1 cellular context compared by ENCODE assay signal in the genomic region with DNA sequence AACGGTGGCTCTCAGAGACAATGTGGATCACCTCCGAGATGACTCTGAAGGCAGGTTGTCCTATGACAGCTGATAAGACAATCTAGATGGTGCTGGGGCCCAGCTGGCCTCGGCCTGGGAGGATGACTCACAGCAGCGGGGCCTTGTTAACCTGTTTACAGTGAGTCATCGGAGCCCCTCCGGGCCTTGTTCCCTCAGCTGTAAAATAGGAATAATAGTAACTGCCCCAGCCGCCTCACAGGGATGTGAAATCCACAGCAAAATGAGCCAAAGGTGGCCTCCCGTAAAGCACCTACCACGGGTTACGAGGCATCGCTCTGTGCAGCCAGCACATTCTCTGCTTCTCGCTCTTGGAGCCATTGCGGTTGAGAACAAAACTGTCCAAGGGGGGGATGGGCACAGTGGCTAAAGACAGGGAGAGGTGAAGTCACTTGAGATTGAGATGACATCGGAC.
TF ChIP-seq lines count a peak whose summit lies in the region.

No MANE protein-coding gene starts in this region.

TF ChIP-seq in HEK293, 187 proteins besides CTCF, POLR2A, EP300 and RAD21 (continued from another document):
- no peak for TF ChIP-seq ZNF274 (IDR thresholded peaks at IDR 0.05; ENCODE audit: low read length)
- no peak for TF ChIP-seq ZNF274 (tag by site-specific recombination; IDR thresholded peaks at IDR 0.05; ENCODE audit: borderline replicate concordance)
- peak; percentile 87 for TF ChIP-seq ZNF629 (tag by site-specific recombination; IDR thresholded peaks at IDR 0.05)
- TF ChIP-seq, protein P1, sequence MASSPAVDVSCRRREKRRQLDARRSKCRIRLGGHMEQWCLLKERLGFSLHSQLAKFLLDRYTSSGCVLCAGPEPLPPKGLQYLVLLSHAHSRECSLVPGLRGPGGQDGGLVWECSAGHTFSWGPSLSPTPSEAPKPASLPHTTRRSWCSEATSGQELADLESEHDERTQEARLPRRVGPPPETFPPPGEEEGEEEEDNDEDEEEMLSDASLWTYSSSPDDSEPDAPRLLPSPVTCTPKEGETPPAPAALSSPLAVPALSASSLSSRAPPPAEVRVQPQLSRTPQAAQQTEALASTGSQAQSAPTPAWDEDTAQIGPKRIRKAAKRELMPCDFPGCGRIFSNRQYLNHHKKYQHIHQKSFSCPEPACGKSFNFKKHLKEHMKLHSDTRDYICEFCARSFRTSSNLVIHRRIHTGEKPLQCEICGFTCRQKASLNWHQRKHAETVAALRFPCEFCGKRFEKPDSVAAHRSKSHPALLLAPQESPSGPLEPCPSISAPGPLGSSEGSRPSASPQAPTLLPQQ (tag by site-specific recombination; IDR thresholded peaks at IDR 0.05) = peak; percentile 98
- peak; percentile 98 for TF ChIP-seq ZFP69B (tag by site-specific recombination; IDR thresholded peaks at IDR 0.05)
- TF ChIP-seq KLF7 (tag by site-specific recombination; IDR thresholded peaks at IDR 0.05; ENCODE audit: borderline replicate concordance) = no peak
- no peak for TF ChIP-seq ZNF701 (tag by site-specific recombination; IDR thresholded peaks at IDR 0.05)
- no peak for TF ChIP-seq ZNF530 (tag by site-specific recombination; IDR thresholded peaks at IDR 0.05; ENCODE audit: low read depth)
- peak; percentile 13; the same call in 1 of the 2 replicates for TF ChIP-seq SP3 (tag by site-specific recombination; IDR thresholded peaks at IDR 0.05)
- TF ChIP-seq ZBTB17 (tag by site-specific recombination; IDR thresholded peaks at IDR 0.05) = peak; percentile 54
- peak; percentile 68 for TF ChIP-seq ZIC2 (tag by site-specific recombination; IDR thresholded peaks at IDR 0.05)
- TF ChIP-seq ZNF146 (tag by site-specific recombination; IDR thresholded peaks at IDR 0.05) = 0 out of 2 replicates have a peak, but pooled peaks have one; percentile 2
- TF ChIP-seq, protein P2, sequence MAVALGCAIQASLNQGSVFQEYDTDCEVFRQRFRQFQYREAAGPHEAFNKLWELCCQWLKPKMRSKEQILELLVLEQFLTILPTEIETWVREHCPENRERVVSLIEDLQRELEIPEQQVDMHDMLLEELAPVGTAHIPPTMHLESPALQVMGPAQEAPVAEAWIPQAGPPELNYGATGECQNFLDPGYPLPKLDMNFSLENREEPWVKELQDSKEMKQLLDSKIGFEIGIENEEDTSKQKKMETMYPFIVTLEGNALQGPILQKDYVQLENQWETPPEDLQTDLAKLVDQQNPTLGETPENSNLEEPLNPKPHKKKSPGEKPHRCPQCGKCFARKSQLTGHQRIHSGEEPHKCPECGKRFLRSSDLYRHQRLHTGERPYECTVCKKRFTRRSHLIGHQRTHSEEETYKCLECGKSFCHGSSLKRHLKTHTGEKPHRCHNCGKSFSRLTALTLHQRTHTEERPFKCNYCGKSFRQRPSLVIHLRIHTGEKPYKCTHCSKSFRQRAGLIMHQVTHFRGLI (tag by site-specific recombination; IDR thresholded peaks at IDR 0.05) = no peak
- TF ChIP-seq ZNF792 (tag by site-specific recombination; IDR thresholded peaks at IDR 0.05) = peak; percentile 91; the same call in 1 of the 2 replicates
- no peak for TF ChIP-seq ZNF776 (tag by site-specific recombination; IDR thresholded peaks at IDR 0.05; ENCODE audit: borderline replicate concordance)
- TF ChIP-seq ZNF2 (tag by site-specific recombination; IDR thresholded peaks at IDR 0.05) = peak; percentile 41
- no peak for TF ChIP-seq ZNF114 (tag by site-specific recombination; IDR thresholded peaks at IDR 0.05)
- TF ChIP-seq, protein P3, sequence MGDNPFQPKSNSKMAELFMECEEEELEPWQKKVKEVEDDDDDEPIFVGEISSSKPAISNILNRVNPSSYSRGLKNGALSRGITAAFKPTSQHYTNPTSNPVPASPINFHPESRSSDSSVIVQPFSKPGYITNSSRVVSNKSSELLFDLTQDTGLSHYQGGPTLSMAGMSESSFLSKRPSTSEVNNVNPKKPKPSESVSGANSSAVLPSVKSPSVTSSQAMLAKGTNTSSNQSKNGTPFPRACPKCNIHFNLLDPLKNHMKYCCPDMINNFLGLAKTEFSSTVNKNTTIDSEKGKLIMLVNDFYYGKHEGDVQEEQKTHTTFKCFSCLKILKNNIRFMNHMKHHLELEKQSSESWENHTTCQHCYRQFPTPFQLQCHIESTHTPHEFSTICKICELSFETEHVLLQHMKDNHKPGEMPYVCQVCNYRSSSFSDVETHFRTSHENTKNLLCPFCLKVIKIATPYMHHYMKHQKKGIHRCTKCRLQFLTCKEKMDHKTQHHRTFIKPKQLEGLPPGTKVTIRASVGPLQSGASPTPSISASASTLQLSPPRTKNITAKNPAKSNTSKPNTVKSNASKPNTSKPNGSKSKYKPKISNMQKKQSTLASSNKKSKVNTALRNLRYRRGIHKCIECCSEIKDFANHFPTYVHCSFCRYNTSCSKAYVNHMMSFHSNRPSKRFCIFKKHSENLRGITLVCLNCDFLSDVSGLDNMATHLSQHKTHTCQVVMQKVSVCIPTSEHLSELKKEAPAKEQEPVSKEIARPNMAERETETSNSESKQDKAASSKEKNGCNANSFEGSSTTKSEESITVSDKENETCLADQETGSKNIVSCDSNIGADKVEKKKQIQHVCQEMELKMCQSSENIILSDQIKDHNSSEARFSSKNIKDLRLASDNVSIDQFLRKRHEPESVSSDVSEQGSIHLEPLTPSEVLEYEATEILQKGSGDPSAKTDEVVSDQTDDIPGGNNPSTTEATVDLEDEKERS (tag by site-specific recombination; IDR thresholded peaks at IDR 0.05) = 0 out of 2 replicates have a peak, but pooled peaks have one; percentile 22
- TF ChIP-seq SCRT2 (tag by site-specific recombination; IDR thresholded peaks at IDR 0.05) = peak; percentile 74
- peak; percentile 55; the same call in 1 of the 2 replicates for TF ChIP-seq ZSCAN30 (tag by site-specific recombination; IDR thresholded peaks at IDR 0.05)
- TF ChIP-seq, protein P4, sequence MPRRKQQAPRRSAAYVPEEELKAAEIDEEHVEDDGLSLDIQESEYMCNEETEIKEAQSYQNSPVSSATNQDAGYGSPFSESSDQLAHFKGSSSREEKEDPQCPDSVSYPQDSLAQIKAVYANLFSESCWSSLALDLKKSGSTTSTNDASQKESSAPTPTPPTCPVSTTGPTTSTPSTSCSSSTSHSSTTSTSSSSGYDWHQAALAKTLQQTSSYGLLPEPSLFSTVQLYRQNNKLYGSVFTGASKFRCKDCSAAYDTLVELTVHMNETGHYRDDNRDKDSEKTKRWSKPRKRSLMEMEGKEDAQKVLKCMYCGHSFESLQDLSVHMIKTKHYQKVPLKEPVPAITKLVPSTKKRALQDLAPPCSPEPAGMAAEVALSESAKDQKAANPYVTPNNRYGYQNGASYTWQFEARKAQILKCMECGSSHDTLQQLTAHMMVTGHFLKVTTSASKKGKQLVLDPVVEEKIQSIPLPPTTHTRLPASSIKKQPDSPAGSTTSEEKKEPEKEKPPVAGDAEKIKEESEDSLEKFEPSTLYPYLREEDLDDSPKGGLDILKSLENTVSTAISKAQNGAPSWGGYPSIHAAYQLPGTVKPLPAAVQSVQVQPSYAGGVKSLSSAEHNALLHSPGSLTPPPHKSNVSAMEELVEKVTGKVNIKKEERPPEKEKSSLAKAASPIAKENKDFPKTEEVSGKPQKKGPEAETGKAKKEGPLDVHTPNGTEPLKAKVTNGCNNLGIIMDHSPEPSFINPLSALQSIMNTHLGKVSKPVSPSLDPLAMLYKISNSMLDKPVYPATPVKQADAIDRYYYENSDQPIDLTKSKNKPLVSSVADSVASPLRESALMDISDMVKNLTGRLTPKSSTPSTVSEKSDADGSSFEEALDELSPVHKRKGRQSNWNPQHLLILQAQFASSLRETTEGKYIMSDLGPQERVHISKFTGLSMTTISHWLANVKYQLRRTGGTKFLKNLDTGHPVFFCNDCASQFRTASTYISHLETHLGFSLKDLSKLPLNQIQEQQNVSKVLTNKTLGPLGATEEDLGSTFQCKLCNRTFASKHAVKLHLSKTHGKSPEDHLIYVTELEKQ (tag by site-specific recombination; IDR thresholded peaks at IDR 0.05; ENCODE audit: borderline replicate concordance) = peak; percentile 83
